Comparison of ENCODE assay signal across 2 cellular contexts in the genomic region with DNA sequence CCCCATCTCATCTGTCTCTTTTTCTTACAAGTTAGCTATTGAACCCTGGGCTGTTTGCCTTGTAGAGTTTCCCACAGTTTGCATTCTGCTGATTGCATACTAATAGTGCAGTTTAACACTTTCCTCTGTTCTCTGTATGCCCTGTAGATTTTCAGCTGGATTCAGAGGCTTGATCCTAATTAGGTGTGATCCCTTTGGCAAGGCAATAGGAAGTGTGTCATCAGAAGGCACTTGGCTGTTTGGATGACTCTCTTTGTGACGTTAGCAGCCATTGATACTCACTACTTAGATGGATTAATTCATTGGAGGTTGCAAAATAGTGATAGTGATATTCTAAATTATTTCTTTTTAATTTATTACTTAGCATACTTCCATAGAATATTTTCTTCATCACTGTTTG.
TF ChIP-seq lines count a peak whose summit lies in the region.

No MANE protein-coding gene starts in this region.

TF ChIP-seq in WTC11, 78 proteins besides CTCF, POLR2A, EP300 and RAD21 (continued from another document):
- TF ChIP-seq, protein P1, sequence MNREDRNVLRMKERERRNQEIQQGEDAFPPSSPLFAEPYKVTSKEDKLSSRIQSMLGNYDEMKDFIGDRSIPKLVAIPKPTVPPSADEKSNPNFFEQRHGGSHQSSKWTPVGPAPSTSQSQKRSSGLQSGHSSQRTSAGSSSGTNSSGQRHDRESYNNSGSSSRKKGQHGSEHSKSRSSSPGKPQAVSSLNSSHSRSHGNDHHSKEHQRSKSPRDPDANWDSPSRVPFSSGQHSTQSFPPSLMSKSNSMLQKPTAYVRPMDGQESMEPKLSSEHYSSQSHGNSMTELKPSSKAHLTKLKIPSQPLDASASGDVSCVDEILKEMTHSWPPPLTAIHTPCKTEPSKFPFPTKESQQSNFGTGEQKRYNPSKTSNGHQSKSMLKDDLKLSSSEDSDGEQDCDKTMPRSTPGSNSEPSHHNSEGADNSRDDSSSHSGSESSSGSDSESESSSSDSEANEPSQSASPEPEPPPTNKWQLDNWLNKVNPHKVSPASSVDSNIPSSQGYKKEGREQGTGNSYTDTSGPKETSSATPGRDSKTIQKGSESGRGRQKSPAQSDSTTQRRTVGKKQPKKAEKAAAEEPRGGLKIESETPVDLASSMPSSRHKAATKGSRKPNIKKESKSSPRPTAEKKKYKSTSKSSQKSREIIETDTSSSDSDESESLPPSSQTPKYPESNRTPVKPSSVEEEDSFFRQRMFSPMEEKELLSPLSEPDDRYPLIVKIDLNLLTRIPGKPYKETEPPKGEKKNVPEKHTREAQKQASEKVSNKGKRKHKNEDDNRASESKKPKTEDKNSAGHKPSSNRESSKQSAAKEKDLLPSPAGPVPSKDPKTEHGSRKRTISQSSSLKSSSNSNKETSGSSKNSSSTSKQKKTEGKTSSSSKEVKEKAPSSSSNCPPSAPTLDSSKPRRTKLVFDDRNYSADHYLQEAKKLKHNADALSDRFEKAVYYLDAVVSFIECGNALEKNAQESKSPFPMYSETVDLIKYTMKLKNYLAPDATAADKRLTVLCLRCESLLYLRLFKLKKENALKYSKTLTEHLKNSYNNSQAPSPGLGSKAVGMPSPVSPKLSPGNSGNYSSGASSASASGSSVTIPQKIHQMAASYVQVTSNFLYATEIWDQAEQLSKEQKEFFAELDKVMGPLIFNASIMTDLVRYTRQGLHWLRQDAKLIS (CRISPR knock-in tag; IDR thresholded peaks at IDR 0.05; ENCODE audit: borderline replicate concordance) = no peak
- TF ChIP-seq TCF7 (CRISPR knock-in tag; IDR thresholded peaks at IDR 0.05; ENCODE audit: low read depth) (no peak), ETV6 (CRISPR knock-in tag; IDR thresholded peaks at IDR 0.05) (no peak), NR3C1 (CRISPR knock-in tag; conservative IDR thresholded peaks at IDR 0.05; ENCODE audit: low read depth) (no peak), GTF2I (CRISPR knock-in tag; conservative IDR thresholded peaks at IDR 0.05) (no peak), FOXK1 (CRISPR knock-in tag; IDR thresholded peaks at IDR 0.05) (no peak), EMX1 (CRISPR knock-in tag; IDR thresholded peaks at IDR 0.05) (no peak), RELA (CRISPR knock-in tag; IDR thresholded peaks at IDR 0.05; ENCODE audit: borderline replicate concordance) (no peak), JUN (CRISPR knock-in tag; IDR thresholded peaks at IDR 0.05) (no peak), ZNF232 (CRISPR knock-in tag; IDR thresholded peaks at IDR 0.05) (no peak), NFYB (CRISPR knock-in tag; conservative IDR thresholded peaks at IDR 0.05; ENCODE audit: low read depth) (no peak), ZNF423 (CRISPR knock-in tag; IDR thresholded peaks at IDR 0.05) (no peak), HMGA2 (CRISPR knock-in tag; IDR thresholded peaks at IDR 0.05) (no peak)
- TF ChIP-seq, protein P2, sequence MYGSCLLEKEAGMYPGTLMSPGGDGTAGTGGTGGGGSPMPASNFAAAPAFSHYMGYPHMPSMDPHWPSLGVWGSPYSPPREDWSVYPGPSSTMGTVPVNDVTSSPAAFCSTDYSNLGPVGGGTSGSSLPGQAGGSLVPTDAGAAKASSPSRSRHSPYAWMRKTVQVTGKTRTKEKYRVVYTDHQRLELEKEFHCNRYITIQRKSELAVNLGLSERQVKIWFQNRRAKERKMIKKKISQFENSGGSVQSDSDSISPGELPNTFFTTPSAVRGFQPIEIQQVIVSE (CRISPR knock-in tag; IDR thresholded peaks at IDR 0.05; ENCODE audit: borderline replicate concordance) = no peak
- TF ChIP-seq, protein P3, sequence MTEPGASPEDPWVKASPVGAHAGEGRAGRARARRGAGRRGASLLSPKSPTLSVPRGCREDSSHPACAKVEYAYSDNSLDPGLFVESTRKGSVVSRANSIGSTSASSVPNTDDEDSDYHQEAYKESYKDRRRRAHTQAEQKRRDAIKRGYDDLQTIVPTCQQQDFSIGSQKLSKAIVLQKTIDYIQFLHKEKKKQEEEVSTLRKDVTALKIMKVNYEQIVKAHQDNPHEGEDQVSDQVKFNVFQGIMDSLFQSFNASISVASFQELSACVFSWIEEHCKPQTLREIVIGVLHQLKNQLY (CRISPR knock-in tag; IDR thresholded peaks at IDR 0.05) = no peak
- TF ChIP-seq, protein P4, sequence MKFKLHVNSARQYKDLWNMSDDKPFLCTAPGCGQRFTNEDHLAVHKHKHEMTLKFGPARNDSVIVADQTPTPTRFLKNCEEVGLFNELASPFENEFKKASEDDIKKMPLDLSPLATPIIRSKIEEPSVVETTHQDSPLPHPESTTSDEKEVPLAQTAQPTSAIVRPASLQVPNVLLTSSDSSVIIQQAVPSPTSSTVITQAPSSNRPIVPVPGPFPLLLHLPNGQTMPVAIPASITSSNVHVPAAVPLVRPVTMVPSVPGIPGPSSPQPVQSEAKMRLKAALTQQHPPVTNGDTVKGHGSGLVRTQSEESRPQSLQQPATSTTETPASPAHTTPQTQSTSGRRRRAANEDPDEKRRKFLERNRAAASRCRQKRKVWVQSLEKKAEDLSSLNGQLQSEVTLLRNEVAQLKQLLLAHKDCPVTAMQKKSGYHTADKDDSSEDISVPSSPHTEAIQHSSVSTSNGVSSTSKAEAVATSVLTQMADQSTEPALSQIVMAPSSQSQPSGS (CRISPR knock-in tag; IDR thresholded peaks at IDR 0.05; ENCODE audit: borderline replicate concordance, low read depth) = no peak

TF ChIP-seq in HEK293T, 16 proteins besides CTCF, POLR2A, EP300 and RAD21 (continued from another document):
- TF ChIP-seq BHLHE40 (IDR thresholded peaks at IDR 0.05; ENCODE audit: borderline replicate concordance) (no peak), TARDBP (IDR thresholded peaks at IDR 0.05) (no peak)
